In genomic region chr1:47936916-47937551, GRCh38 we compare ENCODE assay signal across 30 cellular contexts.
"Had no signal": no experiment of that assay in that cellular context is flagged by ENCODE, and none has a peak within 500 bp of the region (broad histone marks: within the 10 kb centered on the region; RNA-seq: fewer than 3 reads in every experiment).

No MANE protein-coding gene starts in this region.

- H3K27me3 ChIP-seq: esophagus muscularis mucosa, gastroesophageal sphincter, heart right ventricle, left lung, ovary, testis, tibial artery, upper lobe of left lung, uterus had no signal

- FAIRE-seq: colon, endothelial cell of umbilical vein, islet of Langerhans had no signal

- H3K4me3 ChIP-seq: esophagus muscularis mucosa, gastroesophageal sphincter, heart right ventricle, left lung, ovary, psoas muscle, skin epidermis, spleen, testis, tibial artery, upper lobe of left lung, uterus had no signal

- H3K27ac ChIP-seq: foreskin keratinocyte, left lung, ovary, psoas muscle, testis, upper lobe of left lung, uterus had no signal

- DNase-seq: effector memory CD4-positive, alpha-beta T cell; foreskin keratinocyte; heart right ventricle; hippocampal formation; left cardiac atrium; left lung; mesenchymal stem cell; midbrain; naive thymus-derived CD8-positive, alpha-beta T cell; nephron progenitor cell; occipital lobe; ovary; posterior cingulate gyrus; psoas muscle; right cardiac atrium; spleen; stimulated activated CD4-positive, alpha-beta T cell treated with anti-CD3 and anti-CD28 coated beads, Interleukin-4, amount 100 ng/mL, for 4 hours; stimulated activated naive CD8-positive, alpha-beta T cell treated with anti-CD3 and anti-CD28 coated beads, Interleukin-15, Interleukin-2, amounts not matched to agents 100 U/mL and 50 U/mL, for 24 hours; substantia nigra; testis; tibial artery; upper lobe of left lung; uterus had no signal

- H3K36me3 ChIP-seq: esophagus muscularis mucosa, gastroesophageal sphincter, heart right ventricle, left lung, ovary, spleen, tibial artery, upper lobe of left lung, uterus had no signal

- H3K9me3 ChIP-seq: esophagus muscularis mucosa, gastroesophageal sphincter, heart right ventricle, left lung, ovary, psoas muscle, spleen, testis, tibial artery, upper lobe of left lung, uterus had no signal

- ATAC-seq: foreskin keratinocyte; gastroesophageal sphincter; heart right ventricle; left cardiac atrium; left lung; naive thymus-derived CD8-positive, alpha-beta T cell; psoas muscle; right cardiac atrium; stimulated activated memory B cell treated with anti-CD40 and anti-IgM and Interleukin-4, amounts not matched to agents 10 μg/mL and 1 μg/mL and 100 μg/mL, for 72 hours; stimulated activated naive CD8-positive, alpha-beta T cell treated with anti-CD3 and anti-CD28 coated beads, Interleukin-15, Interleukin-2, amounts not matched to agents 100 U/mL and 50 U/mL, for 24 hours had no signal

- H3K4me1 ChIP-seq: testis, uterus had no signal
